ENCODE assay signal across 13 cellular contexts in genomic region chr12:95637471-95638155, GRCh38.
A peak's percentile ranks its signal among the peaks of the same experiment; 100 is the strongest.
DNase-seq lines count a peak whose midpoint lies in the region; ATAC-seq and TF ChIP-seq lines count a peak whose summit lies in the region.
"Had no signal": no experiment of that assay in that cellular context is flagged by ENCODE, and none has a peak within 500 bp of the region (broad histone marks: within the 10 kb centered on the region; RNA-seq: fewer than 3 reads in every experiment).

No MANE protein-coding gene starts in this region.

- DNase-seq in EL, result peak; percentile 97
- peak; percentile 12 for DNase-seq in NCI-H524 treated with DMSO at 0.1 percent for 48 hours (lab: John Stamatoyannopoulos, UW)
- DNase-seq in epithelial cell of esophagus (ENCODE audit: low read depth), result peak; percentile 64
- peak; percentile 54 to 87 for DNase-seq in trophoblast cell
- DNase-seq in NCI-H526 (lab: John Stamatoyannopoulos, UW), result no peak
- no peak for DNase-seq in COR-L47 (lab: John Stamatoyannopoulos, UW)
- no peak for DNase-seq in A673 (ENCODE audit: low spot score)
- DNase-seq: activated CD4-positive, alpha-beta T cell treated with anti-CD3 and anti-CD28 coated beads, Interleukin-2, amount 50 U/mL, for 48 hours; CD4-positive, alpha-beta memory T cell; KBM-7; NCI-H2081 treated with DMSO at 0.1 percent for 48 hours; right cardiac atrium had no signal

- H3K27ac ChIP-seq in trophoblast cell (ENCODE audit: low read depth, low read length), result no peak overlapping the region
- no peak overlapping the region for H3K27ac ChIP-seq in A673 (ENCODE audit: low read depth, low read length, poor library complexity, severe bottlenecking)

- POLR2A ChIA-PET in A673 (lab: Charles Lee; ENCODE audit: low non-redundant PET), result no interaction called here

- H3K18ac ChIP-seq in trophoblast cell (ENCODE audit: low read length), result no peak overlapping the region

- no peak overlapping the region for H2AK5ac ChIP-seq in trophoblast cell (ENCODE audit: low read length)

- no peak overlapping the region for H2BK120ac ChIP-seq in trophoblast cell (ENCODE audit: insufficient read depth, low read length, poor library complexity)

- H3K4me3 ChIP-seq in epithelial cell of esophagus (ENCODE audit: low read length), result no peak overlapping the region
- no peak overlapping the region for H3K4me3 ChIP-seq in trophoblast cell (ENCODE audit: low read depth, low read length)
- no peak overlapping the region for H3K4me3 ChIP-seq in A673 (ENCODE audit: low read depth, low read length, poor library complexity, severe bottlenecking)

- no peak overlapping the region for H2BK5ac ChIP-seq in trophoblast cell (ENCODE audit: low read depth, low read length, poor library complexity)

- no peak overlapping the region for H4K91ac ChIP-seq in trophoblast cell (ENCODE audit: low read depth, low read length)

- H3K79me2 ChIP-seq in trophoblast cell (ENCODE audit: control insufficient read depth, insufficient read depth, low read length, poor library complexity), result no peaks in the 10 kb centered on the region

- TF ChIP-seq CTCF in epithelial cell of esophagus (IDR thresholded peaks at IDR 0.05; ENCODE audit: insufficient read depth, low read depth, low read length, missing control alignments) (no peak), A673 (conservative IDR thresholded peaks at IDR 0.05; ENCODE audit: low read depth, low read length) (no peak)

- no CpG with 5 or more reads among the region's 8 CpGs for WGBS in trophoblast cell (ENCODE audit: extremely low coverage, insufficient coverage, insufficient read length)

- H3K23ac ChIP-seq in trophoblast cell (ENCODE audit: low read length), result no peak overlapping the region

- H3K9me3 ChIP-seq in trophoblast cell (ENCODE audit: insufficient read depth, low read depth, low read length) (peaks cover 2% of the 10 kb centered on the region), A673 (ENCODE audit: low read depth, low read length, poor library complexity, severe bottlenecking) (no peaks in the 10 kb centered on the region)

- no TSS peak for BruUV-seq in A673 (replicated peaks; lab: Mats Ljungman, UMichigan)

- no peak for ATAC-seq in GM21737 (IDR thresholded peaks at IDR 0.05; ENCODE audit: unreplicated experiment)
- ATAC-seq: right cardiac atrium had no signal

- no peak overlapping the region for H3K9ac ChIP-seq in trophoblast cell (ENCODE audit: low read length)

- H4K12ac ChIP-seq in trophoblast cell (ENCODE audit: low read depth, low read length), result no peak overlapping the region

- H3K14ac ChIP-seq in trophoblast cell (ENCODE audit: low read length), result no peak overlapping the region

- peaks cover 2% of the 10 kb centered on the region for H3K79me1 ChIP-seq in trophoblast cell (ENCODE audit: low read length)

- H3K27me3 ChIP-seq in trophoblast cell (ENCODE audit: insufficient read depth, low read length) (no peaks in the 10 kb centered on the region), A673 (replicated peaks; ENCODE audit: insufficient read depth, low read depth, low read length, poor library complexity) (no peaks in the 10 kb centered on the region)

- H3K36me3 ChIP-seq in trophoblast cell (ENCODE audit: control insufficient read depth in 1 of 2, insufficient read depth in 2 of 2, low read length in 2 of 2), result no peaks in the 10 kb centered on the region
- no peaks in the 10 kb centered on the region for H3K36me3 ChIP-seq in A673 (ENCODE audit: insufficient read depth, low read length, poor library complexity, severe bottlenecking)

- H3K4ac ChIP-seq in trophoblast cell (ENCODE audit: low read depth, low read length), result no peak overlapping the region

- no peak overlapping the region for H3K4me2 ChIP-seq in trophoblast cell (ENCODE audit: low read length)

- H2AFZ ChIP-seq in trophoblast cell (ENCODE audit: insufficient read depth, low read length, poor library complexity), result no peak overlapping the region

- H2BK12ac ChIP-seq in trophoblast cell (ENCODE audit: low read length), result no peak overlapping the region

- CTCF ChIA-PET in A673 (lab: Charles Lee), result no interaction called here

- H4K8ac ChIP-seq in trophoblast cell (ENCODE audit: low read depth, low read length), result no peak overlapping the region

- intact Hi-C loops in A673 (cut with micrococcal nuclease; ENCODE audit: unreplicated experiment), result no loop called here

- H3K4me1 ChIP-seq in trophoblast cell (ENCODE audit: control insufficient read depth in 1 of 2, insufficient read depth in 2 of 2, low read length in 2 of 2), result no peaks in the 10 kb centered on the region
- peaks cover 17% of the 10 kb centered on the region for H3K4me1 ChIP-seq in A673 (ENCODE audit: insufficient read depth, low read length, poor library complexity, severe bottlenecking)

Comparison
In these comparisons a context has a peak if more than half of its experiments do, and no peak if none do; other contexts are left out.
1. DNase-seq: peak in EL (single experiment), NCI-H524 treated with DMSO at 0.1 percent for 48 hours (single experiment), epithelial cell of esophagus (single experiment) and trophoblast cell (2 of 2); none in NCI-H526 (0 of 2), COR-L47 (single experiment) and A673 (single experiment).